In the genomic region with DNA sequence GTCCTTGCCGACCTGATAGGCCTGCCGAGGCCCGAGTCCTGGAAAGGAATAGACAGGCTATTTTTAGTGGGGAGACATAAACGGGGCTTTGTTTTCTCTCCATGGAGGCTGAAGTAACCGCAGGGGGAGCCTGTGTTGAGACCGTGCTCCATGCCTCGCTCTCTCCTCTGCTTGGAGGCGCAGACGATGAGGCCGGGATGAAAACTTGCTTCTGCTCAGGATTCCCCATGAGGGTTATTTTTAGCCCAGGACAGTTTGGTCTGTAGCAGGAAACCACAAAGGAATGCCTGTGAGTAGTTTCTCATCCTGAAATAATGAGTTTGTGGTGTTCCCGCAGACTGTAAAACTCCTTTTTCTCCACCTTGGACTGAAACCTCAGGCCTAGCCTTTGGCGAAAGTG, we compare ENCODE assay signal across 13 cellular contexts.
A peak's percentile ranks its signal among the peaks of the same experiment; 100 is the strongest.
DNase-seq lines count a peak whose midpoint lies in the region; ATAC-seq and TF ChIP-seq lines count a peak whose summit lies in the region.
"Had no signal": no experiment of that assay in that cellular context is flagged by ENCODE, and none has a peak within 500 bp of the region (broad histone marks: within the 10 kb centered on the region; RNA-seq: fewer than 3 reads in every experiment).

No MANE protein-coding gene starts in this region.

- POLR2A ChIA-PET in RWPE1 (lab: Yijun Ruan, JAX; ENCODE audit: low non-redundant PET), result interaction anchor here (0.6 kb wide), 1 partner anchor 72 kb away, joined by 3 read pairs; no protein-coding TSS in a partner anchor

- H3K4me1 ChIP-seq in muscle layer of colon (ENCODE audit: insufficient read depth, low read length), result no peaks in the 10 kb centered on the region
- no peaks in the 10 kb centered on the region for H3K4me1 ChIP-seq in colonic mucosa

- peak overlapping the region; percentile 68 for H3K27ac ChIP-seq in RWPE1
- peak overlapping the region; percentile 37 for H3K27ac ChIP-seq in muscle layer of colon (ENCODE audit: low read depth, low read length)
- no peak overlapping the region for H3K27ac ChIP-seq in colonic mucosa

- intact Hi-C loops in colonic mucosa (cut with DNase I), result no loop called here

- CTCF ChIA-PET in RWPE1 (lab: Yijun Ruan, JAX), result interaction anchor here (0.6 to 0.7 kb wide), 2 partner anchors 38 to 79 kb away, joined by 3 read pairs; no protein-coding TSS in a partner anchor

- H3K4me3 ChIP-seq in epithelial cell of proximal tubule (ENCODE audit: low read depth, low read length), result no peak overlapping the region
- H3K4me3 ChIP-seq in muscle layer of colon (ENCODE audit: low read depth in 1 of 2, low read length in 2 of 2), result no peak overlapping the region
- no peak overlapping the region for H3K4me3 ChIP-seq in colonic mucosa

- DNase-seq in AG09319 (ENCODE audit: extremely low read depth, low read depth) (peak; percentile 22), RWPE1 (ENCODE audit: low spot score) (peak; percentile 50), epithelial cell of proximal tubule (ENCODE audit: low read depth) (peak; percentile 29), NOMO-1 treated with DMSO at 0.1 percent for 48 hours (lab: John Stamatoyannopoulos, UW; ENCODE audit: unreplicated experiment) (no peak), NCI-H2171 (lab: John Stamatoyannopoulos, UW) (no peak), colonic mucosa (no peak)
- DNase-seq: activated effector memory CD4-positive, alpha-beta T cell treated with Interleukin-2 at 50 U/mL for 16 hours; CD4-positive, alpha-beta memory T cell; naive thymus-derived CD8-positive, alpha-beta T cell; NCI-H446 treated with DMSO at 0.1 percent for 48 hours had no signal

- TF ChIP-seq CTCF in AG09319 (IDR thresholded peaks at IDR 0.05; ENCODE audit: low read depth, low read length) (no peak; the same call in 1 of the 2 replicates), RWPE1 (conservative IDR thresholded peaks at IDR 0.05; ENCODE audit: low read depth) (no peak), epithelial cell of proximal tubule (conservative IDR thresholded peaks at IDR 0.05; ENCODE audit: low read depth, low read length) (no peak), colonic mucosa (IDR thresholded peaks at IDR 0.05) (no peak)

- no peaks in the 10 kb centered on the region for H3K9me3 ChIP-seq in muscle layer of colon (ENCODE audit: low read length)
- H3K9me3 ChIP-seq in colonic mucosa, result no peaks in the 10 kb centered on the region

- no peak for ATAC-seq in GM19023 (IDR thresholded peaks at IDR 0.05; ENCODE audit: unreplicated experiment)
- ATAC-seq: HepG2; naive thymus-derived CD8-positive, alpha-beta T cell had no signal

- H3K36me3 ChIP-seq in muscle layer of colon (ENCODE audit: insufficient read depth, low read length) (no peaks in the 10 kb centered on the region), colonic mucosa (no peaks in the 10 kb centered on the region)

- H3K27me3 ChIP-seq in muscle layer of colon (ENCODE audit: control insufficient read depth in 1 of 2, insufficient read depth in 2 of 2, low read length in 2 of 2) (no peaks in the 10 kb centered on the region), colonic mucosa (no peaks in the 10 kb centered on the region)

- H3K9ac ChIP-seq in muscle layer of colon (ENCODE audit: low read length), result no peak overlapping the region
- no peak overlapping the region for H3K9ac ChIP-seq in colonic mucosa (ENCODE audit: low read depth in 2 of 2, low read length in 2 of 2)

Comparison
In these comparisons a context has a peak if more than half of its experiments do, and no peak if none do; other contexts are left out.
1. DNase-seq: peak in AG09319 (single experiment), RWPE1 (single experiment) and epithelial cell of proximal tubule (single experiment); none in NOMO-1 treated with DMSO at 0.1 percent for 48 hours (single experiment), NCI-H2171 (single experiment) and colonic mucosa (single experiment).